8 cellular contexts compared by ENCODE assay signal in genomic region chr9:129823163-129823933, GRCh38. TPM values are rescaled to one million over a fixed set of nuclear protein-coding genes. Genes with fewer than 3 reads are reported as not detected.
A peak's percentile ranks its signal among the peaks of the same experiment; 100 is the strongest.
DNase-seq lines count a peak whose midpoint lies in the region; FAIRE-seq and TF ChIP-seq lines count a peak whose summit lies in the region.

No MANE protein-coding gene starts in this region.

- H3K4me2 ChIP-seq in astrocyte (ENCODE audit: low read length), result peak overlapping the region; percentile 89

- no peaks in the 10 kb centered on the region for H3K9me3 Mint-ChIP-seq in astrocyte (ENCODE audit: unreplicated experiment)

- TF ChIP-seq CTCF in astrocyte (IDR thresholded peaks at IDR 0.05; ENCODE audit: insufficient read depth, low read depth, low read length), result no peak

- peak overlapping the region; percentile 80 for H2AFZ ChIP-seq in astrocyte (ENCODE audit: low read depth, low read length)

- no peaks in the 10 kb centered on the region for H3K27me3 Mint-ChIP-seq in astrocyte (ENCODE audit: low read depth, unreplicated experiment)

- no peaks in the 10 kb centered on the region for H3K9me3 ChIP-seq in MG63
- H3K9me3 ChIP-seq in astrocyte (ENCODE audit: insufficient read depth, low read depth, low read length), result no peaks in the 10 kb centered on the region
- no peaks in the 10 kb centered on the region for H3K9me3 ChIP-seq in iPS-18a (ENCODE audit: control insufficient read depth, low read depth, low read length)
- H3K9me3 ChIP-seq in small intestine (ENCODE audit: control insufficient read depth, low read depth), result no peaks in the 10 kb centered on the region

- H3K27ac ChIP-seq in astrocyte (ENCODE audit: low read depth, low read length) (peak overlapping the region; percentile 65), iPS-18a (ENCODE audit: low read length) (no peak overlapping the region), small intestine (ENCODE audit: low read depth in 1 of 2, low read length in 1 of 2) (peak overlapping the region; percentile 28 to 63)

- H3K36me3 Mint-ChIP-seq in astrocyte (ENCODE audit: low read depth, unreplicated experiment), result peaks cover 13% of the 10 kb centered on the region

- H3K4me1 ChIP-seq in astrocyte (ENCODE audit: insufficient read depth, low read length) (peaks cover 7% of the 10 kb centered on the region), iPS-18a (ENCODE audit: control insufficient read depth, low read depth, low read length) (no peaks in the 10 kb centered on the region), small intestine (ENCODE audit: control insufficient read depth in 2 of 2, insufficient read depth in 1 of 2, low read depth in 1 of 2, low read length in 1 of 2) (peaks cover 0 to 5% of the 10 kb centered on the region in 2 donors)

- H3K79me2 ChIP-seq in astrocyte (ENCODE audit: insufficient read depth, low read length), result peaks cover 35% of the 10 kb centered on the region

- peak overlapping the region; percentile 91 for H3K9ac ChIP-seq in astrocyte (ENCODE audit: low read length)
- H3K9ac ChIP-seq in iPS-18a (ENCODE audit: low read length), result peak overlapping the region; percentile 62

- peak overlapping the region; percentile 81 for H3K27ac Mint-ChIP-seq in astrocyte (ENCODE audit: unreplicated experiment)

- H3K4me1 Mint-ChIP-seq in astrocyte (ENCODE audit: low read depth, unreplicated experiment), result peaks cover 6% of the 10 kb centered on the region

- FAIRE-seq in astrocyte (lab: Jason Lieb, UNC) (no peak), small intestine (lab: Jason Lieb, UNC) (no peak), frontal cortex (lab: Jason Lieb, UNC) (no peak)

- peak overlapping the region; percentile 90 for H3K4me3 ChIP-seq in MG63
- peak overlapping the region; percentile 77 for H3K4me3 ChIP-seq in astrocyte (ENCODE audit: insufficient read depth, low read depth, low read length)
- peak overlapping the region; percentile 74 for H3K4me3 ChIP-seq in iPS-18a (ENCODE audit: low read length)
- peak overlapping the region; percentile 83 to 93 for H3K4me3 ChIP-seq in small intestine (ENCODE audit: low read depth in 1 of 2, low read length in 2 of 2)

- peak overlapping the region; percentile 89 for H3K4me3 Mint-ChIP-seq in astrocyte (ENCODE audit: unreplicated experiment)

- peaks cover 33% of the 10 kb centered on the region for H3K36me3 ChIP-seq in MG63
- H3K36me3 ChIP-seq in astrocyte (ENCODE audit: insufficient read depth, low read length), result peaks cover 17% of the 10 kb centered on the region
- peaks cover 40% of the 10 kb centered on the region for H3K36me3 ChIP-seq in iPS-18a (ENCODE audit: control insufficient read depth, low read depth, low read length)
- H3K36me3 ChIP-seq in small intestine (ENCODE audit: control insufficient read depth in 2 of 2, insufficient read depth in 2 of 2, low read length in 2 of 2), result peaks cover 11% of the 10 kb centered on the region in 2 donors

- peak; percentile 68 for DNase-seq in activated effector memory CD4-positive, alpha-beta T cell treated with anti-CD3 and anti-CD28 coated beads, Interleukin-2, amount 50 U/mL, for 16 hours
- no peak for DNase-seq in activated effector memory CD4-positive, alpha-beta T cell treated with Interleukin-2 at 50 U/mL for 16 hours
- DNase-seq in MG63, result peak; percentile 43
- DNase-seq in astrocyte (ENCODE audit: low read depth), result peak; percentile 29
- peak; percentile 15 for DNase-seq in small intestine
- no peak for DNase-seq in frontal cortex (ENCODE audit: low spot score in 2 of 2)
- no peak for DNase-seq in RPMI8226

- H3K27me3 ChIP-seq in MG63 (no peaks in the 10 kb centered on the region), astrocyte (ENCODE audit: insufficient read depth, low read length) (no peaks in the 10 kb centered on the region), iPS-18a (ENCODE audit: control insufficient read depth, insufficient read depth, low read length) (no peaks in the 10 kb centered on the region), small intestine (ENCODE audit: control insufficient read depth in 2 of 2, insufficient read depth in 2 of 2, low read length in 2 of 2) (no peaks in the 10 kb centered on the region)

- WGBS in small intestine, 3 donors, result 1 to 2% (median 1%) methylated on average over 27 to 32 of the region's 32 CpGs

- peaks cover 21% of the 10 kb centered on the region for H4K20me1 ChIP-seq in astrocyte (ENCODE audit: insufficient read depth, low read length)

RNA-seq across cellular contexts. Expression of gene TOR1A, which starts 0.6 kb away (rescaled TPM):
- 30.1 and 32.1 TPM in 2 replicates for total RNA-seq in MG63 (2014; rRNA removed; shearing (Covaris generic); ENCODE audit: low replicate concordance)
- total RNA-seq in astrocyte (65.3 and 67.4 TPM in 2 replicates), frontal cortex (21.6 TPM)
- 10 to 100 TPM; 16.3 to 29.4 (median 16.8) TPM for polyA plus RNA-seq in small intestine

RNA-seq across cellular contexts. Expression of gene C9orf78, which starts 11.7 kb away (rescaled TPM):
- total RNA-seq in MG63 (2014; rRNA removed; shearing (Covaris generic); ENCODE audit: low replicate concordance), result 48.7 and 116 TPM in 2 replicates
- total RNA-seq in astrocyte (37.8 and 38.0 TPM in 2 replicates), frontal cortex (53.8 TPM)
- 10 to 100 TPM; 58.3 to 62.6 (median 60.5) TPM for polyA plus RNA-seq in small intestine

RNA-seq across cellular contexts. Expression of gene USP20, which starts 11.9 kb away (rescaled TPM):
- 6.2 and 10.2 TPM in 2 replicates for total RNA-seq in MG63 (2014; rRNA removed; shearing (Covaris generic); ENCODE audit: low replicate concordance)
- total RNA-seq in astrocyte (24.1 and 24.9 TPM in 2 replicates), frontal cortex (11.8 TPM)
- 10 to 100 TPM; 16.9 to 47.0 (median 23.9) TPM for polyA plus RNA-seq in small intestine

RNA-seq across cellular contexts. Expression of gene TOR1B, which starts 20.4 kb away (rescaled TPM):
- total RNA-seq in MG63 (2014; rRNA removed; shearing (Covaris generic); ENCODE audit: low replicate concordance), result 31.8 and 43.6 TPM in 2 replicates
- total RNA-seq in astrocyte (31.6 and 39.4 TPM in 2 replicates), frontal cortex (38.3 TPM)
- 10 to 100 TPM in 2 of 3 donors, 1 to 10 TPM in 1; 7.0 to 22.9 (median 12.1) TPM for polyA plus RNA-seq in small intestine

Comparison
In these comparisons a context has a peak if more than half of its experiments do, and no peak if none do; other contexts are left out.
1. DNase-seq: peak in activated effector memory CD4-positive, alpha-beta T cell treated with anti-CD3 and anti-CD28 coated beads, Interleukin-2, amount 50 U/mL, for 16 hours (single experiment), MG63 (single experiment), astrocyte (single experiment) and small intestine (single experiment); none in activated effector memory CD4-positive, alpha-beta T cell treated with Interleukin-2 at 50 U/mL for 16 hours (single experiment), frontal cortex (0 of 2) and RPMI8226 (single experiment).
2. Peak in every context shown above with its lines, with median percentiles within 50 percentile points of each other: H3K4me3 ChIP-seq.